ENCODE assay signal across 9 cellular contexts in genomic region chr13:98755116-98755515, GRCh38. TPM values are rescaled to one million over a fixed set of nuclear protein-coding genes. Genes with fewer than 3 reads are reported as not detected.
"Had no signal": no experiment of that assay in that cellular context is flagged by ENCODE, and none has a peak within 500 bp of the region (broad histone marks: within the 10 kb centered on the region; RNA-seq: fewer than 3 reads in every experiment).

No MANE protein-coding gene starts in this region.

- ATAC-seq: K562 had no signal

- H3K36me3 Mint-ChIP-seq: IgD-negative memory B cell had no signal

- H3K27ac ChIP-seq: HL-60, KMS-11 had no signal

- H3K4me2 ChIP-seq: KMS-11 had no signal

- H3K27ac Mint-ChIP-seq: IgD-negative memory B cell had no signal

- H3K4me3 Mint-ChIP-seq: IgD-negative memory B cell had no signal

- H3K4me3 ChIP-seq: K562 had no signal

- DNase-seq: IMR-90, KBM-7, KG1 had no signal

RNA-seq across cellular contexts. Expression of gene SLC15A1, which starts 2.6 kb away (rescaled TPM):
- total RNA-seq: HT-29, HT1080, IMR-90, K562 had no signal
